In genomic region chr4:176185068-176185467, GRCh38 we compare ENCODE assay signal across 18 cellular contexts. TPM values are rescaled to one million over a fixed set of nuclear protein-coding genes. Genes with fewer than 3 reads are reported as not detected.
A peak's percentile ranks its signal among the peaks of the same experiment; 100 is the strongest.
DNase-seq lines count a peak whose midpoint lies in the region; ATAC-seq and TF ChIP-seq lines count a peak whose summit lies in the region.
"Had no signal": no experiment of that assay in that cellular context is flagged by ENCODE, and none has a peak within 500 bp of the region (broad histone marks: within the 10 kb centered on the region; RNA-seq: fewer than 3 reads in every experiment).

No MANE protein-coding gene starts in this region.

- H3K4me1 Mint-ChIP-seq in MCF 10A (ENCODE audit: insufficient read depth, unreplicated experiment) = peaks cover 10% of the 10 kb centered on the region
- no peaks in the 10 kb centered on the region for H3K4me1 Mint-ChIP-seq in activated CD4-positive, alpha-beta memory T cell treated with anti-CD3 and anti-CD28 coated beads, Interleukin-2, amount 10 ng/mL, durations not matched to agents 7 days and 5 days
- peaks cover 3% of the 10 kb centered on the region for H3K4me1 Mint-ChIP-seq in T-helper 2 cell treated with Interferon-gamma antibody and Interleukin-4, amounts not matched to agents 5 μg/mL and 100 μg/mL, for 36 hours (ENCODE audit: low read depth)

- ATAC-seq in HG03280 (IDR thresholded peaks at IDR 0.05; ENCODE audit: unreplicated experiment) = no peak

- DNase-seq in MCF 10A (ENCODE audit: unreplicated experiment) = peak; percentile 70
- DNase-seq in breast epithelium (ENCODE audit: low spot score in 2 of 2) = no peak
- peak; percentile 45 for DNase-seq in RWPE1 (ENCODE audit: low spot score)
- peak; percentile 78 for DNase-seq in fibroblast of mammary gland (ENCODE audit: low read depth)
- no peak for DNase-seq in activated CD4-positive, alpha-beta memory T cell treated with anti-CD3 and anti-CD28 coated beads, Interleukin-2, amount 10 ng/mL, durations not matched to agents 7 days and 5 days
- DNase-seq in T-helper 2 cell treated with Interferon-gamma antibody and Interleukin-4, amounts not matched to agents 5 μg/mL and 100 μg/mL, for 36 hours (ENCODE audit: low spot score) = no peak
- DNase-seq: 8988T; activated CD4-positive, alpha-beta memory T cell treated with anti-CD3 and anti-CD28 coated beads for 36 hours; KBM-7; NCI-H146; NCI-H510A treated with DMSO at 0.1 percent for 48 hours; occipital lobe; SHP77 had no signal

- H3K27ac ChIP-seq in breast epithelium = no peak overlapping the region
- H3K27ac ChIP-seq in RWPE1 = no peak overlapping the region
- H3K27ac ChIP-seq in skeletal muscle tissue (ENCODE audit: low read depth, low read length) = peak overlapping the region; percentile 92
- H3K27ac ChIP-seq: tibial nerve had no signal

- H3K27me3 ChIP-seq in breast epithelium (no peaks in the 10 kb centered on the region), skeletal muscle tissue (ENCODE audit: control insufficient read depth in 3 of 3, insufficient read depth in 3 of 3, low read length in 3 of 3) (no peaks in the 10 kb centered on the region)
- H3K27me3 ChIP-seq: tibial nerve had no signal

- POLR2A ChIA-PET in MCF 10A (lab: Yijun Ruan, JAX) = interaction anchor here (0.9 to 1.0 kb wide), 2 partner anchors 10 to 25 kb away, joined by 4 to 5 read pairs; no protein-coding TSS in a partner anchor
- POLR2A ChIA-PET in RWPE1 (lab: Yijun Ruan, JAX; ENCODE audit: low non-redundant PET) = no interaction called here
- POLR2A ChIA-PET in activated CD4-positive, alpha-beta memory T cell treated with anti-CD3 and anti-CD28 coated beads, Interleukin-2, amount 10 ng/mL, durations not matched to agents 7 days and 5 days (lab: Charles Lee) = no interaction called here

- no peaks in the 10 kb centered on the region for H3K9me3 ChIP-seq in breast epithelium
- no peaks in the 10 kb centered on the region for H3K9me3 ChIP-seq in skeletal muscle tissue (ENCODE audit: control insufficient read depth in 3 of 3, low read length in 3 of 3)
- H3K9me3 ChIP-seq: tibial nerve had no signal

- CTCF ChIA-PET in MCF 10A (lab: Yijun Ruan, JAX) (interaction anchor here (0.8 to 1.1 kb wide), 2 partner anchors 11 to 92 kb away, joined by 3 to 4 read pairs; partner anchors contain the start of gene SPATA4), RWPE1 (lab: Yijun Ruan, JAX) (no interaction called here)
- CTCF ChIA-PET in activated CD4-positive, alpha-beta memory T cell treated with anti-CD3 and anti-CD28 coated beads, Interleukin-2, amount 10 ng/mL, durations not matched to agents 7 days and 5 days (lab: Charles Lee) = no interaction called here

- H3K9me3 Mint-ChIP-seq in MCF 10A (ENCODE audit: unreplicated experiment) = no peaks in the 10 kb centered on the region
- no peaks in the 10 kb centered on the region for H3K9me3 Mint-ChIP-seq in activated CD4-positive, alpha-beta memory T cell treated with anti-CD3 and anti-CD28 coated beads, Interleukin-2, amount 10 ng/mL, durations not matched to agents 7 days and 5 days
- no peaks in the 10 kb centered on the region for H3K9me3 Mint-ChIP-seq in T-helper 2 cell treated with Interferon-gamma antibody and Interleukin-4, amounts not matched to agents 5 μg/mL and 100 μg/mL, for 36 hours
- H3K9me3 Mint-ChIP-seq: activated CD4-positive, alpha-beta memory T cell treated with anti-CD3 and anti-CD28 coated beads for 36 hours; activated T-helper 2 cell treated with anti-CD3 and anti-CD28 coated beads, Interferon-gamma antibody, Interleukin-2, Interleukin-4, amounts not matched to agents 10 μg/mL and 5 μg/mL and 100 μg/mL, durations not matched to agents 14 hours and 24 hours and 36 hours had no signal

- no peaks in the 10 kb centered on the region for H3K36me3 Mint-ChIP-seq in MCF 10A (ENCODE audit: insufficient read depth, unreplicated experiment)
- no peaks in the 10 kb centered on the region for H3K36me3 Mint-ChIP-seq in activated CD4-positive, alpha-beta memory T cell treated with anti-CD3 and anti-CD28 coated beads, Interleukin-2, amount 10 ng/mL, durations not matched to agents 7 days and 5 days (ENCODE audit: low read depth)
- no peaks in the 10 kb centered on the region for H3K36me3 Mint-ChIP-seq in T-helper 2 cell treated with Interferon-gamma antibody and Interleukin-4, amounts not matched to agents 5 μg/mL and 100 μg/mL, for 36 hours (ENCODE audit: low read depth)
- H3K36me3 Mint-ChIP-seq: activated CD4-positive, alpha-beta memory T cell treated with anti-CD3 and anti-CD28 coated beads for 36 hours had no signal

- TF ChIP-seq CTCF in MCF 10A (IDR thresholded peaks at IDR 0.05; ENCODE audit: unreplicated experiment) (no peak), breast epithelium (IDR thresholded peaks at IDR 0.05) (no peak), RWPE1 (conservative IDR thresholded peaks at IDR 0.05; ENCODE audit: low read depth) (no peak), fibroblast of mammary gland (conservative IDR thresholded peaks at IDR 0.05; ENCODE audit: control insufficient read depth, insufficient read depth, low read depth, low read length) (no peak)

- intact Hi-C loops in MCF 10A (cut with micrococcal nuclease) = loop anchor here (1.0 kb wide), 1 partner anchor 89 kb away; no protein-coding TSS in a partner anchor
- intact Hi-C loops in breast epithelium (cut with DNase I; ENCODE audit: low total_unique reads) = no loop called here

- no peaks in the 10 kb centered on the region for H3K36me3 ChIP-seq in breast epithelium
- H3K36me3 ChIP-seq in skeletal muscle tissue (ENCODE audit: control insufficient read depth in 3 of 3, insufficient read depth in 3 of 3, low read length in 3 of 3) = no peaks in the 10 kb centered on the region
- H3K36me3 ChIP-seq: tibial nerve had no signal

- BruUV-seq in MCF 10A (replicated peaks; lab: Mats Ljungman, UMichigan) = no TSS peak

- no peaks in the 10 kb centered on the region for H3K27me3 Mint-ChIP-seq in MCF 10A (ENCODE audit: insufficient read depth, unreplicated experiment)
- peaks cover 16% of the 10 kb centered on the region for H3K27me3 Mint-ChIP-seq in activated CD4-positive, alpha-beta memory T cell treated with anti-CD3 and anti-CD28 coated beads, Interleukin-2, amount 10 ng/mL, durations not matched to agents 7 days and 5 days
- H3K27me3 Mint-ChIP-seq in T-helper 2 cell treated with Interferon-gamma antibody and Interleukin-4, amounts not matched to agents 5 μg/mL and 100 μg/mL, for 36 hours (ENCODE audit: low read depth) = peaks cover 13% of the 10 kb centered on the region

- H3K27ac Mint-ChIP-seq in MCF 10A (ENCODE audit: low read depth, unreplicated experiment) = peak overlapping the region; percentile 37
- H3K27ac Mint-ChIP-seq in activated CD4-positive, alpha-beta memory T cell treated with anti-CD3 and anti-CD28 coated beads, Interleukin-2, amount 10 ng/mL, durations not matched to agents 7 days and 5 days = no peak overlapping the region
- no peak overlapping the region for H3K27ac Mint-ChIP-seq in T-helper 2 cell treated with Interferon-gamma antibody and Interleukin-4, amounts not matched to agents 5 μg/mL and 100 μg/mL, for 36 hours
- H3K27ac Mint-ChIP-seq: activated CD4-positive, alpha-beta memory T cell treated with anti-CD3 and anti-CD28 coated beads for 36 hours; activated T-helper 2 cell treated with anti-CD3 and anti-CD28 coated beads, Interferon-gamma antibody, Interleukin-2, Interleukin-4, amounts not matched to agents 10 μg/mL and 5 μg/mL and 100 μg/mL, durations not matched to agents 14 hours and 24 hours and 36 hours had no signal

- peak overlapping the region in 2 of 3 donors; percentile 10 to 54 for H3K9ac ChIP-seq in skeletal muscle tissue (ENCODE audit: low read depth in 1 of 3, low read length in 3 of 3)

- H3K4me3 ChIP-seq in breast epithelium (no peak overlapping the region), fibroblast of mammary gland (ENCODE audit: control insufficient read depth, low read depth, low read length) (no peak overlapping the region), skeletal muscle tissue (ENCODE audit: low read length in 3 of 3) (peak overlapping the region in 1 of 3 donors; percentile 22)
- H3K4me3 ChIP-seq: tibial nerve had no signal

- no peak for TF ChIP-seq POLR2A in breast epithelium (IDR thresholded peaks at IDR 0.05)

- H3K4me1 ChIP-seq in breast epithelium = no peaks in the 10 kb centered on the region
- peaks cover 13 to 23% (median 20%) of the 10 kb centered on the region in 3 donors for H3K4me1 ChIP-seq in skeletal muscle tissue (ENCODE audit: control insufficient read depth in 3 of 3, insufficient read depth in 3 of 3, low read length in 3 of 3)
- H3K4me1 ChIP-seq: tibial nerve had no signal

- H3K4me3 Mint-ChIP-seq in MCF 10A (ENCODE audit: unreplicated experiment) = no peak overlapping the region
- H3K4me3 Mint-ChIP-seq in activated CD4-positive, alpha-beta memory T cell treated with anti-CD3 and anti-CD28 coated beads, Interleukin-2, amount 10 ng/mL, durations not matched to agents 7 days and 5 days = no peak overlapping the region
- H3K4me3 Mint-ChIP-seq in T-helper 2 cell treated with Interferon-gamma antibody and Interleukin-4, amounts not matched to agents 5 μg/mL and 100 μg/mL, for 36 hours = no peak overlapping the region
- H3K4me3 Mint-ChIP-seq: activated CD4-positive, alpha-beta memory T cell treated with anti-CD3 and anti-CD28 coated beads for 36 hours had no signal

RNA-seq across cellular contexts. Expression of gene SPATA4, which starts 10.3 kb away (rescaled TPM):
- 0.21 and 0.44 TPM in 2 replicates for total RNA-seq in MCF 10A (2022)
- total RNA-seq in breast epithelium = 1 to 10 TPM in 1 of 3 donors, under 1 TPM in 1, not detected in 1; 0.66 to 1.3 TPM
- total RNA-seq in skeletal muscle tissue = 0.52 TPM
- total RNA-seq in activated CD4-positive, alpha-beta memory T cell treated with anti-CD3 and anti-CD28 coated beads, Interleukin-2, amount 10 ng/mL, durations not matched to agents 7 days and 5 days = not detected
- total RNA-seq: activated CD4-positive, alpha-beta memory T cell treated with anti-CD3 and anti-CD28 coated beads for 36 hours; activated T-helper 2 cell treated with anti-CD3 and anti-CD28 coated beads, Interferon-gamma antibody, Interleukin-2, Interleukin-4, amounts not matched to agents 10 μg/mL and 5 μg/mL and 100 μg/mL, durations not matched to agents 14 hours and 24 hours and 36 hours; mesenteric fat pad had no signal

Comparison
In these comparisons a context has a peak if more than half of its experiments do, and no peak if none do; other contexts are left out.
1. DNase-seq: peak in MCF 10A (single experiment), RWPE1 (single experiment) and fibroblast of mammary gland (single experiment); none in breast epithelium (0 of 2), activated CD4-positive, alpha-beta memory T cell treated with anti-CD3 and anti-CD28 coated beads, Interleukin-2, amount 10 ng/mL, durations not matched to agents 7 days and 5 days (single experiment) and T-helper 2 cell treated with Interferon-gamma antibody and Interleukin-4, amounts not matched to agents 5 μg/mL and 100 μg/mL, for 36 hours (single experiment).